Comparison of ENCODE assay signal across 14 cellular contexts in genomic region chr2:113754160-113754559, GRCh38. TPM values are rescaled to one million over a fixed set of nuclear protein-coding genes. Genes with fewer than 3 reads are reported as not detected.
DNase-seq lines count a peak whose midpoint lies in the region; ATAC-seq and TF ChIP-seq lines count a peak whose summit lies in the region.
"Had no signal": no experiment of that assay in that cellular context is flagged by ENCODE, and none has a peak within 500 bp of the region (broad histone marks: within the 10 kb centered on the region; RNA-seq: fewer than 3 reads in every experiment).

No MANE protein-coding gene starts in this region.

- DNase-seq in Caco-2 (no peak), osteoblast (ENCODE audit: insufficient read length, low spot score, missing footprints) (no peak), NCI-H226 (no peak), sciatic nerve (ENCODE audit: low spot score) (no peak)
- no peak for DNase-seq in activated T-cell treated with anti-CD3 and anti-CD28 coated beads, Interleukin-2, amount 50 U/mL, for 72 hours
- DNase-seq: activated naive CD4-positive, alpha-beta T cell treated with anti-CD3 and anti-CD28 coated beads for 36 hours; NCI-H1694; NCI-H524 treated with DMSO at 0.1 percent for 48 hours; ovary; spleen had no signal

- H2AFZ ChIP-seq in KMS-11 (ENCODE audit: low read depth), result no peak overlapping the region
- no peak overlapping the region for H2AFZ ChIP-seq in osteoblast (ENCODE audit: low read length)

- 0 out of 2 replicates have a peak, but pooled peaks cover under 1% of the 10 kb centered on the region for H3K36me3 ChIP-seq in Caco-2 (ENCODE audit: control insufficient read depth, insufficient read depth, low read length)
- no peaks in the 10 kb centered on the region for H3K36me3 ChIP-seq in KMS-11 (ENCODE audit: insufficient read depth)
- peaks cover 28% of the 10 kb centered on the region for H3K36me3 ChIP-seq in osteoblast (ENCODE audit: insufficient read depth, low read length)
- H3K36me3 ChIP-seq: ovary had no signal

- POLR2A ChIA-PET in Caco-2 (lab: Charles Lee), result interaction anchor here (0.7 kb wide), 1 partner anchor 14 kb away, joined by 3 read pairs; no protein-coding TSS in a partner anchor

- ATAC-seq in activated T-cell treated with anti-CD3 and anti-CD28 coated beads, Interleukin-2, amount 50 U/mL, for 72 hours (replicated peaks in 1 of 2), result no peak
- no peak for ATAC-seq in sciatic nerve

- intact Hi-C loops in Caco-2 (cut with micrococcal nuclease; ENCODE audit: unreplicated experiment) (no loop called here), sciatic nerve (cut with DNase I) (no loop called here)

- H3K27ac Mint-ChIP-seq in Caco-2 (ENCODE audit: unreplicated experiment) (no peak overlapping the region), brain (peak overlapping the region in 1 of 5 experiments; percentile 94)
- no peak overlapping the region for H3K27ac Mint-ChIP-seq in activated T-cell treated with anti-CD3 and anti-CD28 coated beads, Interleukin-2, amount 50 U/mL, for 72 hours
- H3K27ac Mint-ChIP-seq: activated naive CD4-positive, alpha-beta T cell treated with anti-CD3 and anti-CD28 coated beads for 36 hours; T-helper 1 cell treated with Interleukin-12 subunit alpha and Interleukin-12 subunit beta and Interleukin-4 antibody, amounts not matched to agents 30 μg/mL and 1 μg/mL, for 36 hours had no signal

- no TSS peak for BruUV-seq in Caco-2 (replicated peaks; lab: Mats Ljungman, UMichigan)

- H3K4me2 ChIP-seq in KMS-11 (peak overlapping the region; percentile 77; the same call in 1 of the 2 replicates), osteoblast (ENCODE audit: insufficient read depth, low read length) (peak overlapping the region; percentile 98)

- peaks cover 52% of the 10 kb centered on the region for H3K36me3 Mint-ChIP-seq in Caco-2 (ENCODE audit: insufficient read depth, unreplicated experiment)
- H3K36me3 Mint-ChIP-seq in brain, result peaks cover 32% of the 10 kb centered on the region
- H3K36me3 Mint-ChIP-seq in activated T-cell treated with anti-CD3 and anti-CD28 coated beads, Interleukin-2, amount 50 U/mL, for 72 hours (ENCODE audit: insufficient read depth in 2 of 2), result peaks cover 3 to 24% of the 10 kb centered on the region in 2 donors

- H3K4me1 ChIP-seq in Caco-2, result peaks cover 9% of the 10 kb centered on the region
- H3K4me1 ChIP-seq in KMS-11 (ENCODE audit: low read depth, poor library complexity, severe bottlenecking), result peaks cover 9% of the 10 kb centered on the region
- peaks cover 12% of the 10 kb centered on the region for H3K4me1 ChIP-seq in osteoblast (ENCODE audit: insufficient read depth, low read length)

- H3K27me3 ChIP-seq in Caco-2 (replicated peaks; ENCODE audit: control insufficient read depth, insufficient read depth, low read length), result no peaks in the 10 kb centered on the region
- no peaks in the 10 kb centered on the region for H3K27me3 ChIP-seq in KMS-11 (ENCODE audit: insufficient read depth, low read depth)
- no peaks in the 10 kb centered on the region for H3K27me3 ChIP-seq in osteoblast (ENCODE audit: insufficient read depth, low read length)
- H3K27me3 ChIP-seq: ovary, spleen had no signal

- H3K4me1 Mint-ChIP-seq in Caco-2 (ENCODE audit: low read depth, unreplicated experiment), result peaks cover 8% of the 10 kb centered on the region
- peaks cover 57% of the 10 kb centered on the region for H3K4me1 Mint-ChIP-seq in brain
- H3K4me1 Mint-ChIP-seq in activated T-cell treated with anti-CD3 and anti-CD28 coated beads, Interleukin-2, amount 50 U/mL, for 72 hours (ENCODE audit: low read depth), result peaks cover 36% of the 10 kb centered on the region

- TF ChIP-seq CTCF in Caco-2 (IDR thresholded peaks at IDR 0.05; ENCODE audit: insufficient read depth in 1 of 2, low read depth in 1 of 2, low read length in 1 of 2, severe bottlenecking in 1 of 2, unreplicated experiment in 1 of 2), result no peak
- TF ChIP-seq CTCF in KMS-11 (conservative IDR thresholded peaks at IDR 0.05; ENCODE audit: low read depth, low read length), result no peak
- TF ChIP-seq CTCF in brain (conservative IDR thresholded peaks at IDR 0.05), result no peak
- no peak for TF ChIP-seq CTCF in osteoblast (IDR thresholded peaks at IDR 0.05; ENCODE audit: extremely low read depth, low read depth, low read length)

- no peak overlapping the region for H3K9ac ChIP-seq in KMS-11

- H3K79me2 ChIP-seq in KMS-11 (ENCODE audit: insufficient read depth, low read depth) (peaks cover 14% of the 10 kb centered on the region; the same call in 1 of the 2 replicates), osteoblast (ENCODE audit: insufficient read depth, low read length) (peaks cover 62% of the 10 kb centered on the region)

- H3K27me3 Mint-ChIP-seq in Caco-2 (ENCODE audit: insufficient read depth, unreplicated experiment) (no peaks in the 10 kb centered on the region), brain (peaks cover 16% of the 10 kb centered on the region)
- no peaks in the 10 kb centered on the region for H3K27me3 Mint-ChIP-seq in activated T-cell treated with anti-CD3 and anti-CD28 coated beads, Interleukin-2, amount 50 U/mL, for 72 hours (ENCODE audit: low read depth)

- H3K9me3 Mint-ChIP-seq in Caco-2 (ENCODE audit: unreplicated experiment), result no peaks in the 10 kb centered on the region
- H3K9me3 Mint-ChIP-seq in brain, result peaks cover 0 to 7% (median 0%) of the 10 kb centered on the region in 5 experiments
- peaks cover 0 to 2% of the 10 kb centered on the region in 2 donors for H3K9me3 Mint-ChIP-seq in activated T-cell treated with anti-CD3 and anti-CD28 coated beads, Interleukin-2, amount 50 U/mL, for 72 hours
- H3K9me3 Mint-ChIP-seq: activated naive CD4-positive, alpha-beta T cell treated with anti-CD3 and anti-CD28 coated beads for 36 hours; T-helper 1 cell treated with Interleukin-12 subunit alpha and Interleukin-12 subunit beta and Interleukin-4 antibody, amounts not matched to agents 30 μg/mL and 1 μg/mL, for 36 hours had no signal

- H3K4me3 ChIP-seq in Caco-2 (ENCODE audit: low read depth, low read length), result no peak overlapping the region
- H3K4me3 ChIP-seq in KMS-11 (IDR thresholded peaks at IDR 0.05; ENCODE audit: insufficient read depth, low read depth, low read length), result no peak overlapping the region
- peak overlapping the region; percentile 97 for H3K4me3 ChIP-seq in osteoblast (ENCODE audit: insufficient read depth, low read length)

- H4K20me1 ChIP-seq in KMS-11 (ENCODE audit: insufficient read depth) (no peaks in the 10 kb centered on the region), osteoblast (ENCODE audit: insufficient read depth, low read length) (peaks cover 12% of the 10 kb centered on the region)

- H3K27ac ChIP-seq in KMS-11 (no peak overlapping the region), osteoblast (ENCODE audit: low read depth, low read length) (no peak overlapping the region)
- H3K27ac ChIP-seq: ovary, RWPE1, spleen had no signal

- no peaks in the 10 kb centered on the region for H3K9me3 ChIP-seq in Caco-2
- H3K9me3 ChIP-seq in osteoblast (ENCODE audit: low read depth, low read length), result no peaks in the 10 kb centered on the region
- H3K9me3 ChIP-seq: ovary, spleen had no signal

- CTCF ChIA-PET in Caco-2 (lab: Charles Lee), result no interaction called here

- H3K4me3 Mint-ChIP-seq in Caco-2 (ENCODE audit: unreplicated experiment) (peak overlapping the region; percentile 77), brain (peak overlapping the region; percentile 94 to 100 (median 96))
- H3K4me3 Mint-ChIP-seq in activated T-cell treated with anti-CD3 and anti-CD28 coated beads, Interleukin-2, amount 50 U/mL, for 72 hours, result peak overlapping the region in 1 of 2 donors; percentile 85

RNA-seq across cellular contexts. Expression of gene SLC35F5, which starts 2.3 kb away (rescaled TPM):
- total RNA-seq in Caco-2 (2022) (140 and 149 TPM in 2 replicates), osteoblast (239 and 245 TPM in 2 replicates), sciatic nerve (56.1 TPM)
- polyA plus RNA-seq in brain (ENCODE audit: insufficient read depth, low read depth, low replicate concordance), result 5.8 TPM
- 10 to 100 TPM; 29.1 to 29.8 TPM for total RNA-seq in activated T-cell treated with anti-CD3 and anti-CD28 coated beads, Interleukin-2, amount 50 U/mL, for 72 hours
